Comparison of ENCODE assay signal across 10 cellular contexts in the genomic region with DNA sequence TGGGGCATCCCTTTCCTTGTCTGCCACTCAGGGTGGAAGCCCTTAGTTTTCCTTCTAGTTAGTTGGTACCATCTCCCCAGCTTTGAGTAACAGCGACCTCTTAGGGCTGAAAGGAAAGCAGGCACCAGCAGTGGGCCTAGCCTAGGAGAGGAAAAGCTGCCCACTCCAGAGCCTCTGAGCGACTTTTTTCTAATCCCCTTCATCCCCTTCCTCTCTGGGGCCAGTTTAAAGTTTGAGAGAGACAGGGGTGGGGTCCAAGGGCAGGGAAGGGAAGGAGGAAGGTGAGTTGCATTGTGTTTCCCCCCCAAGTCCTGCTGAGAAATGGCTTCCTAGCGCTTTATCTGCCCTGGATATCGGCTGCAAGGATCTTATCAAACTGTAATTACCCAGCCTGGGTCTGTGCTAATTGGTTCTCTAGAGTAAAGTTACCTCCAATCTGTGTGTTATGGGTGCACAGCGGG.
A peak's percentile ranks its signal among the peaks of the same experiment; 100 is the strongest.
DNase-seq lines count a peak whose midpoint lies in the region; ATAC-seq, FAIRE-seq and TF ChIP-seq lines count a peak whose summit lies in the region.
"Had no signal": no experiment of that assay in that cellular context is flagged by ENCODE, and none has a peak within 500 bp of the region (broad histone marks: within the 10 kb centered on the region; RNA-seq: fewer than 3 reads in every experiment).

No MANE protein-coding gene starts in this region.

- H2BK5ac ChIP-seq in IMR-90 (ENCODE audit: low read depth, low read length, poor library complexity, severe bottlenecking), result no peak overlapping the region

- TF ChIP-seq CTCF in D721Med (IDR thresholded peaks at IDR 0.05; ENCODE audit: insufficient read depth, missing control alignments) (peak; percentile 82), IMR-90 (conservative IDR thresholded peaks at IDR 0.05; ENCODE audit: low read depth, low read length) (peak; percentile 52), Panc1 (IDR thresholded peaks at IDR 0.05) (peak; percentile 67), uterus (IDR thresholded peaks at IDR 0.05) (no peak)

- no peak overlapping the region for H2BK15ac ChIP-seq in IMR-90 (ENCODE audit: low read depth, low read length)

- no peaks in the 10 kb centered on the region; the same call in 1 of the 2 replicates for H3K27me3 ChIP-seq in IMR-90 (ENCODE audit: control insufficient read depth, insufficient read depth, low read length)
- H3K27me3 ChIP-seq in Panc1 (ENCODE audit: control insufficient read depth, insufficient read depth, low read length), result peaks cover 4% of the 10 kb centered on the region; the same call in 1 of the 2 replicates
- H3K27me3 ChIP-seq in uterus, result no peaks in the 10 kb centered on the region

- H4K5ac ChIP-seq in IMR-90 (ENCODE audit: low read depth, low read length), result no peak overlapping the region

- WGBS in IMR-90 (ENCODE audit: extremely low coverage in 2 of 2, insufficient read length in 1 of 2), 2 experiments, result no CpG with 5 or more reads among the region's 5 CpGs

- no peak overlapping the region for H3K27ac Mint-ChIP-seq in T-helper 2 cell treated with Interferon-gamma antibody and Interleukin-4, amounts not matched to agents 5 μg/mL and 100 μg/mL, for 36 hours
- H3K27ac Mint-ChIP-seq: activated naive CD4-positive, alpha-beta T cell treated with anti-CD3 and anti-CD28 coated beads, Interleukin-2, amount 10 ng/mL, durations not matched to agents 7 days and 5 days had no signal

- H2BK20ac ChIP-seq in IMR-90 (ENCODE audit: low read depth, low read length), result no peak overlapping the region

- no peaks in the 10 kb centered on the region for H4K20me1 ChIP-seq in IMR-90 (ENCODE audit: insufficient read depth, low read length)

- no peak overlapping the region for H3K14ac ChIP-seq in IMR-90 (replicated peaks; ENCODE audit: low read depth, low read length)

- no peaks in the 10 kb centered on the region for H3K36me3 Mint-ChIP-seq in T-helper 2 cell treated with Interferon-gamma antibody and Interleukin-4, amounts not matched to agents 5 μg/mL and 100 μg/mL, for 36 hours (ENCODE audit: low read depth)
- H3K36me3 Mint-ChIP-seq: activated naive CD4-positive, alpha-beta T cell treated with anti-CD3 and anti-CD28 coated beads, Interleukin-2, amount 10 ng/mL, durations not matched to agents 7 days and 5 days had no signal

- no peak overlapping the region for H3K4me3 Mint-ChIP-seq in T-helper 2 cell treated with Interferon-gamma antibody and Interleukin-4, amounts not matched to agents 5 μg/mL and 100 μg/mL, for 36 hours
- H3K4me3 Mint-ChIP-seq: activated naive CD4-positive, alpha-beta T cell treated with anti-CD3 and anti-CD28 coated beads, Interleukin-2, amount 10 ng/mL, durations not matched to agents 7 days and 5 days had no signal

- H3K9me1 ChIP-seq in IMR-90 (ENCODE audit: insufficient read depth, low read length), result no peaks in the 10 kb centered on the region

- DNase-seq in D721Med (ENCODE audit: insufficient read length, low spot score) (no peak), IMR-90 (peak; percentile 20), Panc1 (ENCODE audit: low read depth, low spot score) (peak; percentile 8), kidney tubule cell (ENCODE audit: low spot score) (peak; percentile 9), uterus (no peak)
- no peak for DNase-seq in T-helper 2 cell treated with Interferon-gamma antibody and Interleukin-4, amounts not matched to agents 5 μg/mL and 100 μg/mL, for 36 hours (ENCODE audit: low spot score)
- DNase-seq: activated naive CD4-positive, alpha-beta T cell treated with anti-CD3 and anti-CD28 coated beads, Interleukin-2, amount 10 ng/mL, durations not matched to agents 7 days and 5 days; esophagus squamous epithelium had no signal

- dilution Hi-C loops in IMR-90 (cut with HindIII; ENCODE audit: low sequenced_read_pairs, unreplicated experiment), result no loop called here

- no peak overlapping the region for H3K9ac ChIP-seq in IMR-90 (ENCODE audit: low read depth, low read length)

- H3K4ac ChIP-seq in IMR-90 (ENCODE audit: low read depth, low read length), result no peak overlapping the region

- H3K4me2 ChIP-seq in IMR-90 (ENCODE audit: low read depth, low read length), result no peak overlapping the region

- no peak overlapping the region for H2AK9ac ChIP-seq in IMR-90 (replicated peaks; ENCODE audit: low read depth, low read length, poor library complexity)

- no peaks in the 10 kb centered on the region for H3K9me3 ChIP-seq in IMR-90 (ENCODE audit: control insufficient read depth, insufficient read depth, low read length)
- no peaks in the 10 kb centered on the region for H3K9me3 ChIP-seq in Panc1 (ENCODE audit: control insufficient read depth, insufficient read depth, low read depth, low read length)
- no peaks in the 10 kb centered on the region for H3K9me3 ChIP-seq in uterus
- H3K9me3 ChIP-seq: esophagus squamous epithelium had no signal

- H3K18ac ChIP-seq in IMR-90 (ENCODE audit: low read depth, low read length), result no peak overlapping the region

- H3K9me3 Mint-ChIP-seq in T-helper 2 cell treated with Interferon-gamma antibody and Interleukin-4, amounts not matched to agents 5 μg/mL and 100 μg/mL, for 36 hours, result no peaks in the 10 kb centered on the region
- H3K9me3 Mint-ChIP-seq: activated naive CD4-positive, alpha-beta T cell treated with anti-CD3 and anti-CD28 coated beads, Interleukin-2, amount 10 ng/mL, durations not matched to agents 7 days and 5 days had no signal

- no peak overlapping the region for H3K27ac ChIP-seq in IMR-90 (ENCODE audit: insufficient read depth, low read length)
- no peak overlapping the region for H3K27ac ChIP-seq in Panc1 (ENCODE audit: low read length)
- H3K27ac ChIP-seq in uterus, result no peak overlapping the region
- H3K27ac ChIP-seq: esophagus squamous epithelium had no signal

- no peak overlapping the region for H3K4me3 ChIP-seq in IMR-90 (ENCODE audit: insufficient read depth, low read depth, low read length)
- no peak overlapping the region for H3K4me3 ChIP-seq in Panc1 (ENCODE audit: low read depth in 2 of 2, low read length in 2 of 2)
- H3K4me3 ChIP-seq in uterus, result no peak overlapping the region
- H3K4me3 ChIP-seq: esophagus squamous epithelium had no signal

- H3K36me3 ChIP-seq in IMR-90 (ENCODE audit: control insufficient read depth, insufficient read depth, low read length) (no peaks in the 10 kb centered on the region), Panc1 (ENCODE audit: control insufficient read depth, insufficient read depth, low read length) (no peaks in the 10 kb centered on the region), uterus (no peaks in the 10 kb centered on the region)
- H3K36me3 ChIP-seq: esophagus squamous epithelium had no signal

- peak; percentile 49; the same call in 1 of the 2 replicates for ATAC-seq in IMR-90 (ENCODE audit: low read depth)
- peak; percentile 65 for ATAC-seq in Panc1
- ATAC-seq in GM18870 (IDR thresholded peaks at IDR 0.05; ENCODE audit: unreplicated experiment), result no peak
- no peak for ATAC-seq in GM21717 (IDR thresholded peaks at IDR 0.05; ENCODE audit: unreplicated experiment)

- TF ChIP-seq POLR2A in IMR-90 (IDR thresholded peaks at IDR 0.05; ENCODE audit: low read depth, low read length) (no peak), uterus (IDR thresholded peaks at IDR 0.05) (no peak)

- H3K27me3 Mint-ChIP-seq in T-helper 2 cell treated with Interferon-gamma antibody and Interleukin-4, amounts not matched to agents 5 μg/mL and 100 μg/mL, for 36 hours (ENCODE audit: low read depth), result no peaks in the 10 kb centered on the region
- H3K27me3 Mint-ChIP-seq: activated naive CD4-positive, alpha-beta T cell treated with anti-CD3 and anti-CD28 coated beads, Interleukin-2, amount 10 ng/mL, durations not matched to agents 7 days and 5 days had no signal

- no peak for FAIRE-seq in D721Med (lab: Jason Lieb, UNC)

- no peak overlapping the region for H2AK5ac ChIP-seq in IMR-90 (ENCODE audit: low read depth, low read length)

- no peak overlapping the region for H2AFZ ChIP-seq in IMR-90 (replicated peaks; ENCODE audit: low read length, poor library complexity)

- POLR2A ChIA-PET in IMR-90 (lab: Charles Lee; ENCODE audit: unreplicated experiment) (no interaction called here), Panc1 (lab: Charles Lee) (no interaction called here)

- peak; percentile 63 for TF ChIP-seq RAD21 in IMR-90 (IDR thresholded peaks at IDR 0.05; ENCODE audit: low read length)

- no peaks in the 10 kb centered on the region for H3K79me1 ChIP-seq in IMR-90 (ENCODE audit: low read depth in 1 of 2, low read length in 2 of 2)

- H4K8ac ChIP-seq in IMR-90 (ENCODE audit: low read depth in 2 of 2, low read length in 2 of 2), result no peak overlapping the region

- H3K4me1 ChIP-seq in IMR-90 (ENCODE audit: control insufficient read depth, insufficient read depth, low read length) (no peaks in the 10 kb centered on the region), Panc1 (ENCODE audit: control insufficient read depth, insufficient read depth, low read length) (no peaks in the 10 kb centered on the region), uterus (no peaks in the 10 kb centered on the region)
- H3K4me1 ChIP-seq: esophagus squamous epithelium had no signal

- no peak overlapping the region for H3K56ac ChIP-seq in IMR-90 (ENCODE audit: extremely low read depth, insufficient read depth, low read length)

- in situ Hi-C loops in IMR-90 (cut with MboI; ENCODE audit: low sequenced_read_pairs), result no loop called here
- in situ Hi-C loops in Panc1 (cut with HindIII; ENCODE audit: low pct_unique_long_range_greater_than_20kb, low sequenced_read_pairs), result no loop called here

- CTCF ChIA-PET in IMR-90 (lab: Yijun Ruan, JAX), result no interaction called here
- CTCF ChIA-PET in Panc1 (lab: Charles Lee), result no interaction called here

- no peak overlapping the region for H2BK120ac ChIP-seq in IMR-90 (ENCODE audit: low read depth, low read length)

- BruUV-seq in IMR-90 (replicated peaks; lab: Mats Ljungman, UMichigan) (no TSS peak), Panc1 (replicated peaks; lab: Mats Ljungman, UMichigan) (no TSS peak)

- no peak overlapping the region for H3K23ac ChIP-seq in IMR-90 (ENCODE audit: low read depth, low read length)

- no peak overlapping the region for H4K91ac ChIP-seq in IMR-90 (ENCODE audit: insufficient read depth, low read depth, low read length)

- H3K4me1 Mint-ChIP-seq in T-helper 2 cell treated with Interferon-gamma antibody and Interleukin-4, amounts not matched to agents 5 μg/mL and 100 μg/mL, for 36 hours (ENCODE audit: low read depth), result no peaks in the 10 kb centered on the region
- H3K4me1 Mint-ChIP-seq: activated naive CD4-positive, alpha-beta T cell treated with anti-CD3 and anti-CD28 coated beads, Interleukin-2, amount 10 ng/mL, durations not matched to agents 7 days and 5 days had no signal

- intact Hi-C loops in IMR-90 (cut with micrococcal nuclease) (loop anchor here (2.0 to 5.0 kb wide), 3 partner anchors 317 to 751 kb away; a partner anchor contains a TSS), Panc1 (cut with micrococcal nuclease; ENCODE audit: unreplicated experiment) (no loop called here), uterus (cut with DNase I; ENCODE audit: low total_unique reads) (no loop called here)

TF ChIP-seq in IMR-90, 13 proteins besides CTCF, POLR2A, EP300 and RAD21:
- no peak for TF ChIP-seq RFX5 (IDR thresholded peaks at IDR 0.05; ENCODE audit: low read depth, low read length)
- peak; percentile 39 for TF ChIP-seq SMC3 (IDR thresholded peaks at IDR 0.05; ENCODE audit: low read depth, low read length)

Comparison
In these comparisons a context has a peak if more than half of its experiments do, and no peak if none do; other contexts are left out.
1. DNase-seq: peak in IMR-90 (single experiment), Panc1 (single experiment) and kidney tubule cell (single experiment); none in D721Med (single experiment), T-helper 2 cell treated with Interferon-gamma antibody and Interleukin-4, amounts not matched to agents 5 μg/mL and 100 μg/mL, for 36 hours (single experiment) and uterus (0 of 2).
2. CTCF ChIP-seq: peak in D721Med (single experiment), IMR-90 (single experiment) and Panc1 (single experiment); none in uterus (0 of 4).
3. ATAC-seq: peak in IMR-90 (single experiment) and Panc1 (single experiment); none in GM18870 (single experiment) and GM21717 (single experiment).